Comparison of ENCODE assay signal across 8 cellular contexts in the genomic region with DNA sequence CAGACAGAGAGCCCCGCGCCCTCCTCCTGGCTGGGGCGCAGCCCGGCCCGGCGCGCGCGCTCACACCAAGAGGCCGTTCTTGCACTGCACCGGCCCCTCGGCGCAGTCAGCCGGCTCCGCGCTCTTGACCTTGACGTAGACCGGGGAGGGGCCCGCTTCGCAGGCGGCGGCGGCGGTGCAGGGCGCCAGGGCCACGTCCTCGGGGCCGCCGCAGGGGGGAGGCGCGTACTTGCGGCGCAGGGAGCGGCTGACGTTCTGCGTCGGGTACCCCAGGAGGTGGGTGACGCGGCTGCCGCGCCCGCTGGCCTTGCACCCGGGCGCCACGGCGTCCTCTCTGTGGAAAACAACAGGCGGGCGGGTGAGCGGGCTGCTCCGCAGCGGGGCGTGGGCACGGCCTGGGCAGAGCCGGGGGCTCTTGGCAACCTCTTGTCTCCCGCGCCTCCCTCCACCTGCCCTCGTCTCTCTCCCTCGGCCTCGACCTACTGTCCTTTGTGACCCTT. TPM values are rescaled to one million over a fixed set of nuclear protein-coding genes. Genes with fewer than 3 reads are reported as not detected.
A peak's percentile ranks its signal among the peaks of the same experiment; 100 is the strongest.
DNase-seq lines count a peak whose midpoint lies in the region; ATAC-seq and TF ChIP-seq lines count a peak whose summit lies in the region.

No MANE protein-coding gene starts in this region.

- DNase-seq in CD8-positive, alpha-beta memory T cell = peak; percentile 44 to 81 (median 74)
- DNase-seq in SW 1271 (lab: John Stamatoyannopoulos, UW) (peak; percentile 33 to 65), Right ventricle myocardium inferior (ENCODE audit: missing footprints) (peak; percentile 94), osteocyte (ENCODE audit: extremely low spot score, unreplicated experiment) (no peak)
- peak; percentile 40 for DNase-seq in activated naive CD8-positive, alpha-beta T cell treated with anti-CD3 and anti-CD28 coated beads, Interleukin-2, amount 50 U/mL, for 16 hours (ENCODE audit: low read depth, low spot score)

- peak; percentile 95 for ATAC-seq in GM21390 (IDR thresholded peaks at IDR 0.05; ENCODE audit: unreplicated experiment)
- peak; percentile 98 for ATAC-seq in Right ventricle myocardium inferior

- POLR2A ChIA-PET in CD8-positive, alpha-beta memory T cell (lab: Charles Lee) = interaction anchor here (0.5 to 1.0 kb wide), 2 partner anchors 16 to 27 kb away, joined by 3 to 6 read pairs; no protein-coding TSS in a partner anchor

- peak overlapping the region; percentile 0 to 95 (median 86) for H3K27ac Mint-ChIP-seq in CD8-positive, alpha-beta memory T cell
- H3K27ac Mint-ChIP-seq in IgD-negative memory B cell = peak overlapping the region in 1 of 3 donors; percentile 64
- peak overlapping the region; percentile 44 for H3K27ac Mint-ChIP-seq in osteocyte (ENCODE audit: unreplicated experiment)

- peak overlapping the region; percentile 64 to 92 (median 83) for H3K4me3 Mint-ChIP-seq in CD8-positive, alpha-beta memory T cell
- H3K4me3 Mint-ChIP-seq in IgD-negative memory B cell (peak overlapping the region; percentile 54 to 95 (median 88)), osteocyte (ENCODE audit: unreplicated experiment) (peak overlapping the region; percentile 86)

- peak overlapping the region; percentile 66 for H3K4me3 ChIP-seq in CD8-positive, alpha-beta memory T cell (ENCODE audit: low read length)

- TF ChIP-seq CTCF in osteocyte (IDR thresholded peaks at IDR 0.05) = no peak

- H3K27me3 ChIP-seq in CD8-positive, alpha-beta memory T cell (ENCODE audit: insufficient read depth, low read length, poor library complexity, severe bottlenecking) = no peaks in the 10 kb centered on the region

- intact Hi-C loops in Right ventricle myocardium inferior (cut with DNase I) = loop anchor here (2.0 kb wide), 3 partner anchors 36 to 74 kb away; a partner anchor contains a TSS

- no peaks in the 10 kb centered on the region for H3K36me3 ChIP-seq in CD8-positive, alpha-beta memory T cell (ENCODE audit: insufficient read depth, low read length)

- peaks cover 13% of the 10 kb centered on the region for H3K4me1 ChIP-seq in CD8-positive, alpha-beta memory T cell (ENCODE audit: insufficient read depth, low read length)

- no peaks in the 10 kb centered on the region for H3K27me3 Mint-ChIP-seq in CD8-positive, alpha-beta memory T cell
- H3K27me3 Mint-ChIP-seq in IgD-negative memory B cell = peaks cover 3% of the 10 kb centered on the region
- no peaks in the 10 kb centered on the region for H3K27me3 Mint-ChIP-seq in osteocyte (ENCODE audit: unreplicated experiment)

- peaks cover 34 to 63% (median 44%) of the 10 kb centered on the region in 3 donors for H3K4me1 Mint-ChIP-seq in CD8-positive, alpha-beta memory T cell
- H3K4me1 Mint-ChIP-seq in IgD-negative memory B cell (peaks cover 0 to 9% (median 6%) of the 10 kb centered on the region in 3 donors), osteocyte (ENCODE audit: unreplicated experiment) (peaks cover 20% of the 10 kb centered on the region)

- CTCF ChIA-PET in CD8-positive, alpha-beta memory T cell (lab: Charles Lee) = interaction anchor here (1.0 to 2.5 kb wide), 6 partner anchors 24 to 74 kb away, joined by 3 to 9 read pairs (median 4); a partner anchor contains a TSS

- no peaks in the 10 kb centered on the region for H3K9me3 Mint-ChIP-seq in CD8-positive, alpha-beta memory T cell
- H3K9me3 Mint-ChIP-seq in IgD-negative memory B cell = no peaks in the 10 kb centered on the region
- no peaks in the 10 kb centered on the region for H3K9me3 Mint-ChIP-seq in osteocyte (ENCODE audit: unreplicated experiment)

- H3K9me3 ChIP-seq in CD8-positive, alpha-beta memory T cell (ENCODE audit: low read length) = no peaks in the 10 kb centered on the region

- peak overlapping the region; percentile 54 for H3K27ac ChIP-seq in CD8-positive, alpha-beta memory T cell (ENCODE audit: low read depth, low read length)
- peak overlapping the region; percentile 83 for H3K27ac ChIP-seq in temporal lobe (ENCODE audit: low read depth, low read length)

- H3K36me3 Mint-ChIP-seq in CD8-positive, alpha-beta memory T cell = peaks cover 0 to 4% (median 0%) of the 10 kb centered on the region in 3 donors
- no peaks in the 10 kb centered on the region for H3K36me3 Mint-ChIP-seq in IgD-negative memory B cell
- no peaks in the 10 kb centered on the region for H3K36me3 Mint-ChIP-seq in osteocyte (ENCODE audit: unreplicated experiment)

RNA-seq across cellular contexts. Expression of a gene that starts 7.7 kb away (rescaled TPM):
- not detected for total RNA-seq in CD8-positive, alpha-beta memory T cell
- not detected for polyA plus RNA-seq in CD8-positive, alpha-beta memory T cell
- not detected for polyA plus RNA-seq in IgD-negative memory B cell
- total RNA-seq in Right ventricle myocardium inferior (not detected), osteocyte (not detected in 2 replicates), temporal lobe (not detected)

RNA-seq across cellular contexts. Expression of a gene that starts 28.1 kb away (rescaled TPM):
- 1 to 10 TPM; 3.2 to 4.0 TPM for total RNA-seq in CD8-positive, alpha-beta memory T cell
- polyA plus RNA-seq in CD8-positive, alpha-beta memory T cell = 7.3 TPM
- not detected for polyA plus RNA-seq in IgD-negative memory B cell
- 1.6 TPM for total RNA-seq in Right ventricle myocardium inferior
- not detected in 2 replicates for total RNA-seq in osteocyte
- total RNA-seq in temporal lobe = not detected

RNA-seq across cellular contexts. Expression of a gene that starts 45.2 kb away (rescaled TPM):
- total RNA-seq in CD8-positive, alpha-beta memory T cell = 1 to 10 TPM in 1 of 2 experiments, under 1 TPM in 1; 0.75 to 1.2 TPM
- 0.18 TPM for polyA plus RNA-seq in CD8-positive, alpha-beta memory T cell
- polyA plus RNA-seq in IgD-negative memory B cell = 1.2 TPM
- 1.0 TPM for total RNA-seq in Right ventricle myocardium inferior
- total RNA-seq in osteocyte = 0.52 and 0.83 TPM in 2 replicates
- 0.74 TPM for total RNA-seq in temporal lobe

RNA-seq across cellular contexts. Expression of a gene that starts 52.6 kb away (rescaled TPM):
- 1 to 10 TPM; 1.5 to 1.8 TPM for total RNA-seq in CD8-positive, alpha-beta memory T cell
- polyA plus RNA-seq in CD8-positive, alpha-beta memory T cell = 129 TPM
- 2.1 TPM for polyA plus RNA-seq in IgD-negative memory B cell
- total RNA-seq in Right ventricle myocardium inferior (0.57 TPM), osteocyte (not detected in 2 replicates), temporal lobe (0.25 TPM)
